ENCODE assay signal across 35 cellular contexts in the genomic region with DNA sequence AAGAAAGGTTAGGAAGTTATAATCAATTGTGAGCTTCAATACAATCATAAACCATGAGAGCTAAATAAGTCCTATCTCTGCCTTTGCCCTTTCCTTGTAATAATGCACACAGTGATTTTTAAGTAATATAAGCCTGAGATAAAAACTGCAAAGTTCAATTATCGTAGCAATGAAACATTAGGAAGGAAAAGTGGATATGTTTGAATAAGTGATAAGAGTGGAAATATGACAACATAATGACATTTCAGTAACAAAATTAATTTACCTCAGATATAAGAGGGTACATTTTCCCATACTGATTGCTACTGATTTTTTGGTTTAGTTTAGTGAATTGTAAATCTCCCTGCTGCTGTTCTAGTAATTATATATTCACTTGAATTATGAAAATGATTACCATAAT.
DNase-seq lines count a peak whose midpoint lies in the region; ATAC-seq and TF ChIP-seq lines count a peak whose summit lies in the region.
"Had no signal": no experiment of that assay in that cellular context is flagged by ENCODE, and none has a peak within 500 bp of the region (broad histone marks: within the 10 kb centered on the region; RNA-seq: fewer than 3 reads in every experiment).

No MANE protein-coding gene starts in this region.

- H3K4me3 ChIP-seq in PC-9 = no peak overlapping the region
- no peak overlapping the region for H3K4me3 ChIP-seq in SK-N-SH (ENCODE audit: low read depth in 2 of 2, low read length in 1 of 2)
- no peak overlapping the region for H3K4me3 ChIP-seq in GM23338
- H3K4me3 ChIP-seq: A549; BLaER1; BLaER1 treated with 17β-estradiol and CSF1 and Interleukin-3, amounts not matched to agents 10 nM and 100 nM had no signal

- ATAC-seq in SK-N-SH treated with all-trans-retinoic acid at 6 μM for 48 hours (no peak), left lobe of liver (no peak), GM23338 (no peak)
- ATAC-seq: A549; CD8-positive, alpha-beta T cell had no signal

- no peak overlapping the region for H3K4me3 Mint-ChIP-seq in GM23338
- H3K4me3 Mint-ChIP-seq: B cell; CD14-positive monocyte; CD4-positive, alpha-beta memory T cell; CD4-positive, alpha-beta T cell; CD4-positive, CD25-positive, alpha-beta regulatory T cell; CD8-positive, alpha-beta memory T cell; CD8-positive, alpha-beta T cell had no signal

- H3K9me3 ChIP-seq in PC-9 (ENCODE audit: insufficient read depth, low read depth) (no peaks in the 10 kb centered on the region), SK-N-SH (no peaks in the 10 kb centered on the region)
- H3K9me3 ChIP-seq: A549; BE2C; BLaER1; BLaER1 treated with 17β-estradiol and CSF1 and Interleukin-3, amounts not matched to agents 10 nM and 100 nM; Caco-2 had no signal

- intact Hi-C loops in PC-9 (cut with micrococcal nuclease; ENCODE audit: unreplicated experiment) = no loop called here

- H3K9me2 ChIP-seq in PC-9 (ENCODE audit: insufficient read depth) (no peaks in the 10 kb centered on the region), SK-N-SH (no peaks in the 10 kb centered on the region), GM23338 (ENCODE audit: insufficient read depth) (0 out of 2 replicates have a peak, but pooled peaks cover 2% of the 10 kb centered on the region)

- TF ChIP-seq EP300 in SK-N-SH (IDR thresholded peaks at IDR 0.05; ENCODE audit: borderline replicate concordance in 1 of 2, low read depth in 1 of 2, low read length in 1 of 2) = peak in 1 of 2 experiments; percentile 8; a peak in 1 of 4 replicates

- H3K79me2 ChIP-seq in PC-9 (ENCODE audit: low read depth) (no peaks in the 10 kb centered on the region), SK-N-SH (ENCODE audit: insufficient read depth) (no peaks in the 10 kb centered on the region), GM23338 (replicated peaks; ENCODE audit: insufficient read depth) (no peaks in the 10 kb centered on the region)

- DNase-seq in PC-9 (no peak), SK-N-DZ (ENCODE audit: low spot score) (peak; percentile 38), SK-N-SH (peak; percentile 21), left lobe of liver (ENCODE audit: low spot score) (no peak), activated gamma-delta T cell (lab: John Stamatoyannopoulos, UW) (no peak), GM23338 (ENCODE audit: low spot score) (no peak)
- DNase-seq in activated effector memory CD4-positive, alpha-beta T cell treated with anti-CD3 and anti-CD28 coated beads, Interleukin-2, amount 50 U/mL, for 16 hours = no peak
- DNase-seq: 8988T; ACHN; AML-193; BE2C; C1 segment of cervical spinal cord; Caco-2; Calu3; CD4-positive, alpha-beta memory T cell; CD4-positive, alpha-beta T cell; CD4-positive, CD25-positive, alpha-beta regulatory T cell; CD8-positive, alpha-beta memory T cell; CD8-positive, alpha-beta T cell; COR-L47; DMS 273 treated with DMSO at 0.1 percent for 48 hours; DMS153; DMS53; DMS79; DMS79 treated with DMSO at 0.1 percent for 48 hours; DND-41; EL had no signal

- 19% methylated on average over 1 of the region's 1 CpG for WGBS in SK-N-SH (ENCODE audit: low lambda C conversion rate)

- no peaks in the 10 kb centered on the region for H3K36me3 Mint-ChIP-seq in GM23338 (ENCODE audit: low read depth)
- H3K36me3 Mint-ChIP-seq: CD14-positive monocyte; CD4-positive, alpha-beta memory T cell; CD4-positive, CD25-positive, alpha-beta regulatory T cell; CD8-positive, alpha-beta memory T cell; CD8-positive, alpha-beta T cell had no signal

- POLR2A ChIA-PET in PC-9 (lab: Charles Lee; ENCODE audit: unreplicated experiment) = interaction anchor here (0.6 kb wide), 1 partner anchor 8 kb away, joined by 6 read pairs; no protein-coding TSS in a partner anchor
- POLR2A ChIA-PET in SK-N-SH (lab: Yijun Ruan, JAX) = no interaction called here

- peaks cover 1% of the 10 kb centered on the region for H3K27me3 Mint-ChIP-seq in GM23338 (ENCODE audit: insufficient read depth, low read depth, poor library complexity)
- H3K27me3 Mint-ChIP-seq: B cell; CD4-positive, alpha-beta T cell; CD4-positive, CD25-positive, alpha-beta regulatory T cell had no signal

- H3K36me3 ChIP-seq in PC-9 (ENCODE audit: low read depth) (no peaks in the 10 kb centered on the region), SK-N-SH (replicated peaks in 1 of 2; ENCODE audit: control insufficient read depth in 1 of 2, insufficient read depth in 2 of 2, low read length in 1 of 2) (no peaks in the 10 kb centered on the region), GM23338 (ENCODE audit: insufficient read depth) (no peaks in the 10 kb centered on the region)
- H3K36me3 ChIP-seq: BE2C; BLaER1; BLaER1 treated with 17β-estradiol and CSF1 and Interleukin-3, amounts not matched to agents 10 nM and 100 nM had no signal

- TF ChIP-seq CTCF in PC-9 (conservative IDR thresholded peaks at IDR 0.05) = no peak
- no peak for TF ChIP-seq CTCF in SK-N-SH (IDR thresholded peaks at IDR 0.05)
- no peak for TF ChIP-seq CTCF in GM23338 (conservative IDR thresholded peaks at IDR 0.05; ENCODE audit: low read depth in 2 of 2)

- H3K27ac Mint-ChIP-seq in GM23338 = no peak overlapping the region
- H3K27ac Mint-ChIP-seq: B cell; CD14-positive monocyte; CD4-positive, alpha-beta memory T cell; CD4-positive, alpha-beta T cell; CD4-positive, CD25-positive, alpha-beta regulatory T cell; CD8-positive, alpha-beta T cell had no signal

- H3K27me3 ChIP-seq in PC-9 (ENCODE audit: insufficient read depth, low read depth) = no peaks in the 10 kb centered on the region
- no peaks in the 10 kb centered on the region for H3K27me3 ChIP-seq in SK-N-SH (ENCODE audit: insufficient read depth)
- H3K27me3 ChIP-seq in GM23338 (ENCODE audit: insufficient read depth) = no peaks in the 10 kb centered on the region
- H3K27me3 ChIP-seq: BE2C; BLaER1; BLaER1 treated with 17β-estradiol and CSF1 and Interleukin-3, amounts not matched to agents 10 nM and 100 nM had no signal

- H3K4me1 Mint-ChIP-seq in GM23338 = no peaks in the 10 kb centered on the region
- H3K4me1 Mint-ChIP-seq: B cell; CD14-positive monocyte; CD4-positive, alpha-beta memory T cell; CD4-positive, CD25-positive, alpha-beta regulatory T cell; CD8-positive, alpha-beta memory T cell had no signal

- CTCF ChIA-PET in PC-9 (lab: Charles Lee) (interaction anchor here (0.6 kb wide), 1 partner anchor 497 kb away, joined by 4 read pairs; no protein-coding TSS in a partner anchor), SK-N-SH (lab: Yijun Ruan, JAX) (interaction anchor here (1.4 kb wide), 1 partner anchor 32 kb away, joined by 3 read pairs; no protein-coding TSS in a partner anchor)

- no TSS peak for BruUV-seq in PC-9 (replicated peaks; lab: Mats Ljungman, UMichigan)

- 0 out of 2 replicates have a peak overlapping the region, but pooled peaks have one; percentile 55 for H2AFZ ChIP-seq in PC-9
- no peak overlapping the region for H2AFZ ChIP-seq in SK-N-SH (ENCODE audit: low read depth)
- H2AFZ ChIP-seq in GM23338 = no peak overlapping the region

- H3F3A ChIP-seq in PC-9 (ENCODE audit: insufficient read depth, low read depth) (no peaks in the 10 kb centered on the region), SK-N-SH (replicated peaks; ENCODE audit: insufficient read depth) (no peaks in the 10 kb centered on the region), GM23338 (replicated peaks; ENCODE audit: low read depth) (no peaks in the 10 kb centered on the region)

- no peak for TF ChIP-seq RAD21 in SK-N-SH (IDR thresholded peaks at IDR 0.05; ENCODE audit: low read length)

- H3K27ac ChIP-seq in PC-9 (no peak overlapping the region), SK-N-SH (ENCODE audit: low read depth in 2 of 2, low read length in 1 of 2) (no peak overlapping the region), GM23338 (ENCODE audit: low read depth) (no peak overlapping the region)
- H3K27ac ChIP-seq: 22Rv1; A549; BLaER1; BLaER1 treated with 17β-estradiol and CSF1 and Interleukin-3, amounts not matched to agents 10 nM and 100 nM; C4-2B had no signal

- no peak overlapping the region for H3K4me2 ChIP-seq in PC-9
- no peak overlapping the region for H3K4me2 ChIP-seq in SK-N-SH
- no peak overlapping the region for H3K4me2 ChIP-seq in GM23338
- H3K4me2 ChIP-seq: A549; BLaER1; BLaER1 treated with 17β-estradiol and CSF1 and Interleukin-3, amounts not matched to agents 10 nM and 100 nM had no signal

- H3K4me1 ChIP-seq in PC-9 (replicated peaks; ENCODE audit: insufficient read depth) (no peaks in the 10 kb centered on the region), SK-N-SH (ENCODE audit: control insufficient read depth in 1 of 2, insufficient read depth in 2 of 2, low read depth in 1 of 2, low read length in 1 of 2) (peaks cover 0 to 4% of the 10 kb centered on the region in 2 experiments; a peak in 1 of 4 replicates), GM23338 (ENCODE audit: insufficient read depth) (no peaks in the 10 kb centered on the region)
- H3K4me1 ChIP-seq: A549; BE2C; BLaER1; BLaER1 treated with 17β-estradiol and CSF1 and Interleukin-3, amounts not matched to agents 10 nM and 100 nM; Caco-2 had no signal

- H4K20me1 ChIP-seq in PC-9 (ENCODE audit: insufficient read depth) = no peaks in the 10 kb centered on the region
- H4K20me1 ChIP-seq in SK-N-SH (ENCODE audit: insufficient read depth) = no peaks in the 10 kb centered on the region
- H4K20me1 ChIP-seq in GM23338 (replicated peaks; ENCODE audit: insufficient read depth) = no peaks in the 10 kb centered on the region
- H4K20me1 ChIP-seq: BLaER1; BLaER1 treated with 17β-estradiol and CSF1 and Interleukin-3, amounts not matched to agents 10 nM and 100 nM had no signal

- H3K9ac ChIP-seq in SK-N-SH = no peak overlapping the region
- H3K9ac ChIP-seq: BLaER1; BLaER1 treated with 17β-estradiol and CSF1 and Interleukin-3, amounts not matched to agents 10 nM and 100 nM had no signal

- H3K9me3 Mint-ChIP-seq in GM23338 = no peaks in the 10 kb centered on the region
- H3K9me3 Mint-ChIP-seq: CD4-positive, alpha-beta T cell; CD8-positive, alpha-beta T cell had no signal

TF ChIP-seq in SK-N-SH treated with all-trans-retinoic acid at 6 μM for 48 hours, 23 proteins besides CTCF, POLR2A, EP300 and RAD21 (continues in another document):
- TF ChIP-seq TOX (CRISPR knock-in tag; IDR thresholded peaks at IDR 0.05; ENCODE audit: borderline replicate concordance) = no peak
- TF ChIP-seq ISL1 (CRISPR knock-in tag; IDR thresholded peaks at IDR 0.05) = peak; percentile 70

TF ChIP-seq in GM23338, 12 proteins besides CTCF, POLR2A, EP300 and RAD21 (continues in another document):
- no peak for TF ChIP-seq ZNF114 (CRISPR knock-in tag; IDR thresholded peaks at IDR 0.05)
- no peak for TF ChIP-seq EZH2 (IDR thresholded peaks at IDR 0.05; ENCODE audit: low read depth, unreplicated experiment)

Comparison
In these comparisons a context has a peak if more than half of its experiments do, and no peak if none do; other contexts are left out.
1. DNase-seq: peak in SK-N-DZ (single experiment) and SK-N-SH (single experiment); none in PC-9 (0 of 2), left lobe of liver (single experiment), activated gamma-delta T cell (single experiment), activated effector memory CD4-positive, alpha-beta T cell treated with anti-CD3 and anti-CD28 coated beads, Interleukin-2, amount 50 U/mL, for 16 hours (single experiment) and GM23338 (single experiment).